In genomic region chr9:133256686-133257091, GRCh38 we compare ENCODE assay signal across 35 cellular contexts. TPM values are rescaled to one million over a fixed set of nuclear protein-coding genes. Genes with fewer than 3 reads are reported as not detected.
DNase-seq lines count a peak whose midpoint lies in the region; ATAC-seq and TF ChIP-seq lines count a peak whose summit lies in the region.
"Had no signal": no experiment of that assay in that cellular context is flagged by ENCODE, and none has a peak within 500 bp of the region (broad histone marks: within the 10 kb centered on the region; RNA-seq: fewer than 3 reads in every experiment).

No MANE protein-coding gene starts in this region.

- no peak overlapping the region for H3K4me2 ChIP-seq in osteoblast (ENCODE audit: insufficient read depth, low read length)
- H3K4me2 ChIP-seq: A549, PC-9 had no signal

- H3K27ac Mint-ChIP-seq in immature natural killer cell: no peak overlapping the region
- H3K27ac Mint-ChIP-seq: activated T-cell treated with anti-CD3 and anti-CD28 coated beads, Interleukin-2, amount 50 U/mL, for 24 hours; CD4-positive, CD25-positive, alpha-beta regulatory T cell; stimulated activated effector memory CD8-positive, alpha-beta T cell treated with anti-CD3 and anti-CD28 coated beads, Interleukin-12 subunit alpha, Interleukin-12 subunit beta, amount 100 ng/mL, for 72 hours; T-helper 2 cell treated with Interferon-gamma antibody and Interleukin-4, amounts not matched to agents 5 μg/mL and 100 μg/mL, for 36 hours had no signal

- peaks cover 0 to 3% (median 0%) of the 10 kb centered on the region in 3 donors for H3K27me3 Mint-ChIP-seq in immature natural killer cell (ENCODE audit: low read depth in 3 of 3)
- H3K27me3 Mint-ChIP-seq: activated T-cell treated with anti-CD3 and anti-CD28 coated beads, Interleukin-2, amount 50 U/mL, for 24 hours had no signal

- H3K36me3 ChIP-seq in osteoblast (ENCODE audit: insufficient read depth, low read length): no peaks in the 10 kb centered on the region
- H3K36me3 ChIP-seq: ascending aorta, cardiac muscle cell, colonic mucosa, prostate gland had no signal

- H3K9me3 ChIP-seq in osteoblast (ENCODE audit: low read depth, low read length): no peaks in the 10 kb centered on the region
- H3K9me3 ChIP-seq: ascending aorta, colonic mucosa, prostate gland had no signal

- H4K20me1 ChIP-seq in osteoblast (ENCODE audit: insufficient read depth, low read length): no peaks in the 10 kb centered on the region

- H3K4me3 ChIP-seq in osteoblast (ENCODE audit: insufficient read depth, low read length): no peak overlapping the region
- H3K4me3 ChIP-seq: A549, ascending aorta, cardiac muscle cell, colonic mucosa, PC-9, prostate gland had no signal

- peaks cover 0 to 5% of the 10 kb centered on the region in 2 donors for H3K4me1 Mint-ChIP-seq in immature natural killer cell
- H3K4me1 Mint-ChIP-seq: CD4-positive, CD25-positive, alpha-beta regulatory T cell; stimulated activated effector memory CD8-positive, alpha-beta T cell treated with anti-CD3 and anti-CD28 coated beads, Interleukin-12 subunit alpha, Interleukin-12 subunit beta, amount 100 ng/mL, for 72 hours had no signal

- H3K36me3 Mint-ChIP-seq in immature natural killer cell: no peaks in the 10 kb centered on the region
- H3K36me3 Mint-ChIP-seq: CD4-positive, CD25-positive, alpha-beta regulatory T cell; stimulated activated effector memory CD8-positive, alpha-beta T cell treated with anti-CD3 and anti-CD28 coated beads, Interleukin-12 subunit alpha, Interleukin-12 subunit beta, amount 100 ng/mL, for 72 hours had no signal

- ATAC-seq in left cardiac atrium (peak; percentile 25 to 26), Right ventricle myocardium inferior (no peak), GM19328 (IDR thresholded peaks at IDR 0.05; ENCODE audit: unreplicated experiment) (no peak)
- ATAC-seq: A549; stimulated activated effector memory CD8-positive, alpha-beta T cell treated with anti-CD3 and anti-CD28 coated beads, Interleukin-12 subunit alpha, Interleukin-12 subunit beta, amount 100 ng/mL, for 72 hours had no signal

- H3K4me3 Mint-ChIP-seq in immature natural killer cell: peak overlapping the region in 1 of 5 donors; percentile 59
- H3K4me3 Mint-ChIP-seq: activated T-cell treated with anti-CD3 and anti-CD28 coated beads, Interleukin-2, amount 50 U/mL, for 24 hours; CD4-positive, CD25-positive, alpha-beta regulatory T cell; stimulated activated effector memory CD8-positive, alpha-beta T cell treated with anti-CD3 and anti-CD28 coated beads, Interleukin-12 subunit alpha, Interleukin-12 subunit beta, amount 100 ng/mL, for 72 hours; T-helper 2 cell treated with Interferon-gamma antibody and Interleukin-4, amounts not matched to agents 5 μg/mL and 100 μg/mL, for 36 hours had no signal

- no peak overlapping the region for H3K27ac ChIP-seq in osteoblast (ENCODE audit: low read depth, low read length)
- H3K27ac ChIP-seq: A549, cardiac muscle cell, colonic mucosa, PC-9, prostate gland had no signal

- no peak overlapping the region for H2AFZ ChIP-seq in osteoblast (ENCODE audit: low read length)
- H2AFZ ChIP-seq: PC-9 had no signal

- intact Hi-C loops in left cardiac atrium (cut with DNase I): no loop called here
- intact Hi-C loops in Right ventricle myocardium inferior (cut with DNase I): no loop called here
- intact Hi-C loops in posterior cingulate gyrus (cut with DNase I): no loop called here

- H3K27me3 ChIP-seq in osteoblast (ENCODE audit: insufficient read depth, low read length): no peaks in the 10 kb centered on the region
- H3K27me3 ChIP-seq: ascending aorta, colonic mucosa had no signal

- no peaks in the 10 kb centered on the region for H3K4me1 ChIP-seq in osteoblast (ENCODE audit: insufficient read depth, low read length)
- H3K4me1 ChIP-seq: A549, ascending aorta, colonic mucosa, prostate gland had no signal

- H3K79me2 ChIP-seq in osteoblast (ENCODE audit: insufficient read depth, low read length): no peaks in the 10 kb centered on the region

- H3K9me3 Mint-ChIP-seq in immature natural killer cell: no peaks in the 10 kb centered on the region
- H3K9me3 Mint-ChIP-seq: activated T-cell treated with anti-CD3 and anti-CD28 coated beads, Interleukin-2, amount 50 U/mL, for 24 hours; CD4-positive, CD25-positive, alpha-beta regulatory T cell; stimulated activated effector memory CD8-positive, alpha-beta T cell treated with anti-CD3 and anti-CD28 coated beads, Interleukin-12 subunit alpha, Interleukin-12 subunit beta, amount 100 ng/mL, for 72 hours; T-helper 2 cell treated with Interferon-gamma antibody and Interleukin-4, amounts not matched to agents 5 μg/mL and 100 μg/mL, for 36 hours had no signal

- DNase-seq in left cardiac atrium: no peak
- DNase-seq in Right ventricle myocardium inferior (ENCODE audit: missing footprints): no peak
- DNase-seq in immature natural killer cell: peak in 2 of 3 donors; percentile 16 to 20
- DNase-seq in osteoblast (ENCODE audit: insufficient read length, low spot score, missing footprints): peak; percentile 72
- DNase-seq in stimulated activated CD4-positive, alpha-beta T cell treated with anti-CD3 and anti-CD28 coated beads, Interleukin-15, amount 100 ng/mL, for 24 hours: no peak
- DNase-seq in NCI-H1105 treated with DMSO at 0.1 percent for 48 hours (lab: John Stamatoyannopoulos, UW): no peak
- DNase-seq in posterior cingulate gyrus: no peak
- DNase-seq: activated CD4-positive, alpha-beta T cell treated with anti-CD3 and anti-CD28 coated beads for 48 hours; activated gamma-delta T cell; activated T-cell treated with anti-CD3 and anti-CD28 coated beads, Interleukin-2, amount 50 U/mL, for 24 hours; AML-193; CD4-positive, CD25-positive, alpha-beta regulatory T cell; colonic mucosa; DND-41; effector memory CD4-positive, alpha-beta T cell; Kasumi-1; kidney glomerular epithelial cell; NCI-H146; NCI-H226; NCI-H526 treated with DMSO at 0.1 percent for 48 hours; PC-9; SHP77; trophoblast cell had no signal

- TF ChIP-seq CTCF in osteoblast (IDR thresholded peaks at IDR 0.05; ENCODE audit: extremely low read depth, low read depth, low read length): no peak

RNA-seq across cellular contexts. Expression of gene ABO, which starts 18.3 kb away (rescaled TPM):
- total RNA-seq in left cardiac atrium: 1 to 10 TPM; 1.7 to 2.1 TPM
- 1.5 TPM for total RNA-seq in Right ventricle myocardium inferior
- under 1 TPM in 1 of 3 donors, not detected in 2; 0.03 TPM for polyA plus RNA-seq in immature natural killer cell
- total RNA-seq in osteoblast: not detected in 2 replicates
- polyA plus RNA-seq: A549; cardiac muscle cell; CD4-positive, CD25-positive, alpha-beta regulatory T cell had no signal

RNA-seq across cellular contexts. Expression of gene OBP2B, which starts 47.6 kb away (rescaled TPM):
- total RNA-seq in left cardiac atrium (not detected), Right ventricle myocardium inferior (not detected), osteoblast (not detected in 2 replicates)
- not detected for polyA plus RNA-seq in immature natural killer cell
- total RNA-seq: ascending aorta; cardiac muscle cell; CD4-positive, CD25-positive, alpha-beta regulatory T cell; colonic mucosa; lung microvascular endothelial cell; mucosa of gallbladder; PC-9; sciatic nerve; subcutaneous adipose tissue had no signal
- polyA plus RNA-seq: A549; CD4-positive, CD25-positive, alpha-beta regulatory T cell; esophagus had no signal

Comparison
In these comparisons a context has a peak if more than half of its experiments do, and no peak if none do; other contexts are left out.
1. ATAC-seq: peak in left cardiac atrium (2 of 2); none in Right ventricle myocardium inferior (single experiment) and GM19328 (single experiment).
2. DNase-seq: peak in immature natural killer cell (2 of 3) and osteoblast (single experiment); none in left cardiac atrium (single experiment), Right ventricle myocardium inferior (single experiment), stimulated activated CD4-positive, alpha-beta T cell treated with anti-CD3 and anti-CD28 coated beads, Interleukin-15, amount 100 ng/mL, for 24 hours (single experiment), NCI-H1105 treated with DMSO at 0.1 percent for 48 hours (single experiment) and posterior cingulate gyrus (0 of 10).